In the genomic region with DNA sequence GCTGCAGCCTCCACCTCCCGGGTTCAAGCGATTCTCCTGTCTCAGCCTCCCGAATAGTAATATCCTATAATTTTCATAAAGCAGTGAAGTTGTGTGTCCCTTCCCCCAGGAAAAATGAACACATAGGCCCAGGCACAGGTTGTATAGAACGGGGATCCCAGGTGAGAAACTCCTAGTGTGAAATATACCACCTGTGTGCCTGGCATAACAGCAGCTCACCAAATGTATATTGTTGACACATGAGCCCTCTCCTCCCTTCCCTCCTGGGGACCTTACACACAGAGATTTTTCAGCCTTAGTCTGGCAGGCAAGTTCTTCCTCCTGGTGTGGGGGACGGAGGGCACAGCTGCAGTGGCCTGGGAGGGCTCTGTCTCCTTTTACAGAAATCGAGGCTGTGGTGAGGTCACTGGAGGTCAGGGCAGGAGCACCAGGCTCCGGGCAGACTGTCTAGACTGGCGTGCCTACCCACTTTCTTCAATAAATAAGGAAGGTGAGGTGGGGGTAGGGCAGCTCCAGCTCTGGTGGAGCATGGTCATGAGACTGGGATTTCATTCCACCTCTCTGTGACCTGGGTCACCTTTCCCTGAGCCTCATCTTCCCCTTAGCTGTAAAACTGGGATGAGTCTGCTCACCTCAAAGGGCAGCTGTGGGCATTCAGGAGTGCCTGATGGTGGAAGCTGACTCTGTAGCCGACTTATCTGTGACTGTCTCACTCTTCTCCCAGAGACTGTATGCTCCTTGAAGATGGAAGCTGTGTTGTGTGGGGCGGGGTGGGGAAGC, we compare ENCODE assay signal across 12 cellular contexts. TPM values are rescaled to one million over a fixed set of nuclear protein-coding genes. Genes with fewer than 3 reads are reported as not detected.
DNase-seq lines count a peak whose midpoint lies in the region; ATAC-seq and TF ChIP-seq lines count a peak whose summit lies in the region.
"Had no signal": no experiment of that assay in that cellular context is flagged by ENCODE, and none has a peak within 500 bp of the region (broad histone marks: within the 10 kb centered on the region; RNA-seq: fewer than 3 reads in every experiment).

No MANE protein-coding gene starts in this region.

- no peak for ATAC-seq in stimulated activated naive CD8-positive, alpha-beta T cell treated with anti-CD3 and anti-CD28 coated beads, Interleukin-15, Interleukin-2, amounts not matched to agents 100 U/mL and 50 U/mL, for 24 hours
- ATAC-seq in heart right ventricle (no peak), GM18505 (IDR thresholded peaks at IDR 0.05; ENCODE audit: unreplicated experiment) (no peak)
- ATAC-seq: sciatic nerve, upper lobe of right lung had no signal

- no peaks in the 10 kb centered on the region for H4K20me1 ChIP-seq in PC-9 (ENCODE audit: insufficient read depth)

- H3K27ac ChIP-seq in PC-9 (0 out of 2 replicates have a peak overlapping the region, but pooled peaks have one; percentile 78), heart right ventricle (no peak overlapping the region)
- H3K27ac ChIP-seq: upper lobe of right lung had no signal

- no peaks in the 10 kb centered on the region for H3K27me3 Mint-ChIP-seq in stimulated activated naive CD8-positive, alpha-beta T cell treated with anti-CD3 and anti-CD28 coated beads, Interleukin-15, Interleukin-2, amounts not matched to agents 100 ng/mL and 50 ng/mL, for 24 hours
- peaks cover 11% of the 10 kb centered on the region for H3K27me3 Mint-ChIP-seq in glutamatergic neuron (ENCODE audit: unreplicated experiment)

- H3K4me3 ChIP-seq in PC-9 (peak overlapping the region; percentile 93; the same call in 1 of the 2 replicates), heart right ventricle (no peak overlapping the region)
- H3K4me3 ChIP-seq: upper lobe of right lung had no signal

- H3K27ac Mint-ChIP-seq in stimulated activated naive CD8-positive, alpha-beta T cell treated with anti-CD3 and anti-CD28 coated beads, Interleukin-15, Interleukin-2, amounts not matched to agents 100 ng/mL and 50 ng/mL, for 24 hours: peak overlapping the region; percentile 67
- H3K27ac Mint-ChIP-seq in glutamatergic neuron (ENCODE audit: unreplicated experiment): no peak overlapping the region

- H3F3A ChIP-seq in PC-9 (ENCODE audit: insufficient read depth, low read depth): peaks cover 35% of the 10 kb centered on the region

- no peaks in the 10 kb centered on the region for H3K27me3 ChIP-seq in PC-9 (ENCODE audit: insufficient read depth, low read depth)
- no peaks in the 10 kb centered on the region for H3K27me3 ChIP-seq in heart right ventricle
- H3K27me3 ChIP-seq: upper lobe of right lung had no signal

- H3K9me3 ChIP-seq in PC-9 (ENCODE audit: insufficient read depth, low read depth) (no peaks in the 10 kb centered on the region), heart right ventricle (no peaks in the 10 kb centered on the region)
- H3K9me3 ChIP-seq: upper lobe of right lung had no signal

- H3K36me3 Mint-ChIP-seq in stimulated activated naive CD8-positive, alpha-beta T cell treated with anti-CD3 and anti-CD28 coated beads, Interleukin-15, Interleukin-2, amounts not matched to agents 100 ng/mL and 50 ng/mL, for 24 hours (ENCODE audit: low read depth): peaks cover 54% of the 10 kb centered on the region
- H3K36me3 Mint-ChIP-seq in glutamatergic neuron (ENCODE audit: unreplicated experiment): no peaks in the 10 kb centered on the region

- peak overlapping the region; percentile 60 for H3K4me3 Mint-ChIP-seq in stimulated activated naive CD8-positive, alpha-beta T cell treated with anti-CD3 and anti-CD28 coated beads, Interleukin-15, Interleukin-2, amounts not matched to agents 100 ng/mL and 50 ng/mL, for 24 hours
- H3K4me3 Mint-ChIP-seq in glutamatergic neuron (ENCODE audit: unreplicated experiment): peak overlapping the region; percentile 15

- CTCF ChIA-PET in PC-9 (lab: Charles Lee): interaction anchor here (0.6 to 0.9 kb wide), 2 partner anchors 62 to 841 kb away, joined by 5 to 10 read pairs; no protein-coding TSS in a partner anchor

- H3K36me3 ChIP-seq in PC-9 (ENCODE audit: low read depth) (no peaks in the 10 kb centered on the region), heart right ventricle (peaks cover 0 to 8% (median 0%) of the 10 kb centered on the region in 9 donors)

- no peak for DNase-seq in stimulated activated naive CD8-positive, alpha-beta T cell treated with anti-CD3 and anti-CD28 coated beads, Interleukin-15, Interleukin-2, amounts not matched to agents 100 U/mL and 50 U/mL, for 24 hours
- DNase-seq in PC-9: peak in 1 of 2 experiments; percentile 41
- no peak for DNase-seq in glutamatergic neuron
- no peak for DNase-seq in RKO (ENCODE audit: low spot score)
- no peak for DNase-seq in heart right ventricle
- DNase-seq in stimulated activated CD4-positive, alpha-beta T cell treated with anti-CD3 and anti-CD28 coated beads, Interleukin-4, amount 100 ng/mL, for 4 hours: no peak
- DNase-seq: activated CD4-positive, alpha-beta T cell treated with anti-CD3 and anti-CD28 coated beads, Interleukin-2, amount 50 U/mL, for 4 hours; NCI-H345; upper lobe of right lung had no signal

- H3K4me1 ChIP-seq in PC-9 (replicated peaks; ENCODE audit: insufficient read depth): peaks cover 31% of the 10 kb centered on the region
- H3K4me1 ChIP-seq in heart right ventricle: peaks cover 2 to 17% (median 13%) of the 10 kb centered on the region in 9 donors

- BruUV-seq in PC-9 (replicated peaks; lab: Mats Ljungman, UMichigan): no TSS peak

- no peaks in the 10 kb centered on the region for H3K9me2 ChIP-seq in PC-9 (ENCODE audit: insufficient read depth)

- H3K4me2 ChIP-seq in PC-9: peak overlapping the region; percentile 94

- TF ChIP-seq CTCF in PC-9 (conservative IDR thresholded peaks at IDR 0.05) (no peak), glutamatergic neuron (IDR thresholded peaks at IDR 0.05; ENCODE audit: partially characterized antibody, unreplicated experiment) (no peak), heart right ventricle (IDR thresholded peaks at IDR 0.05) (no peak)

- POLR2A ChIA-PET in PC-9 (lab: Charles Lee; ENCODE audit: unreplicated experiment): interaction anchor here (0.6 kb wide), 1 partner anchor 15 kb away, joined by 4 read pairs; no protein-coding TSS in a partner anchor

- peaks cover 60% of the 10 kb centered on the region for H3K79me2 ChIP-seq in PC-9 (ENCODE audit: low read depth)

- H2AFZ ChIP-seq in PC-9: no peak overlapping the region

- H3K4me1 Mint-ChIP-seq in stimulated activated naive CD8-positive, alpha-beta T cell treated with anti-CD3 and anti-CD28 coated beads, Interleukin-15, Interleukin-2, amounts not matched to agents 100 ng/mL and 50 ng/mL, for 24 hours (ENCODE audit: low read depth): peaks cover 43% of the 10 kb centered on the region
- peaks cover 6% of the 10 kb centered on the region for H3K4me1 Mint-ChIP-seq in glutamatergic neuron (ENCODE audit: low read depth, unreplicated experiment)

- intact Hi-C loops in PC-9 (cut with micrococcal nuclease; ENCODE audit: unreplicated experiment) (loop anchor here (1.0 to 5.0 kb wide), 4 partner anchors 7 to 357 kb away; partner anchors contain the start of genes TAF12 and TRNAU1AP), heart right ventricle (cut with DNase I) (loop anchor here (1.0 to 10.0 kb wide), 11 partner anchors 32 to 357 kb away; partner anchors contain the start of genes TRNAU1AP (in 2 of the 10) and RAB42 (in 1 of the 10))

- H3K9me3 Mint-ChIP-seq in stimulated activated naive CD8-positive, alpha-beta T cell treated with anti-CD3 and anti-CD28 coated beads, Interleukin-15, Interleukin-2, amounts not matched to agents 100 ng/mL and 50 ng/mL, for 24 hours: no peaks in the 10 kb centered on the region
- H3K9me3 Mint-ChIP-seq in glutamatergic neuron (ENCODE audit: unreplicated experiment): peaks cover 6% of the 10 kb centered on the region

- 89 to 93% methylated on average over 10 of the region's 10 CpGs for WGBS in heart right ventricle, 2 donors

- no peak for TF ChIP-seq POLR2A in GM18505 (IDR thresholded peaks at IDR 0.05; ENCODE audit: borderline replicate concordance, extremely low read depth, insufficient read depth, insufficient read length)

RNA-seq across cellular contexts. Expression of gene RCC1, which starts 14.3 kb away (rescaled TPM):
- total RNA-seq in PC-9 (2021) (134 and 156 TPM in 2 replicates), glutamatergic neuron (ENCODE audit: unreplicated experiment) (12.3 TPM), heart right ventricle (10 to 100 TPM in 1 of 10 donors, 1 to 10 TPM in 9; 2.3 to 17.8 (median 3.9) TPM)
- polyA plus RNA-seq in heart right ventricle: 10 to 100 TPM in 1 of 2 donors, 1 to 10 TPM in 1; 3.8 to 15.3 TPM

RNA-seq across cellular contexts. Expression of gene TRNAU1AP, which starts 32.7 kb away (rescaled TPM):
- 31.7 and 43.0 TPM in 2 replicates for total RNA-seq in PC-9 (2021)
- 39.8 TPM for total RNA-seq in glutamatergic neuron (ENCODE audit: unreplicated experiment)
- total RNA-seq in heart right ventricle: 10 to 100 TPM; 13.1 to 21.2 (median 15.2) TPM
- polyA plus RNA-seq in heart right ventricle: 10 to 100 TPM; 17.3 to 21.4 TPM
